Comparison of ENCODE assay signal across 23 cellular contexts in the genomic region with DNA sequence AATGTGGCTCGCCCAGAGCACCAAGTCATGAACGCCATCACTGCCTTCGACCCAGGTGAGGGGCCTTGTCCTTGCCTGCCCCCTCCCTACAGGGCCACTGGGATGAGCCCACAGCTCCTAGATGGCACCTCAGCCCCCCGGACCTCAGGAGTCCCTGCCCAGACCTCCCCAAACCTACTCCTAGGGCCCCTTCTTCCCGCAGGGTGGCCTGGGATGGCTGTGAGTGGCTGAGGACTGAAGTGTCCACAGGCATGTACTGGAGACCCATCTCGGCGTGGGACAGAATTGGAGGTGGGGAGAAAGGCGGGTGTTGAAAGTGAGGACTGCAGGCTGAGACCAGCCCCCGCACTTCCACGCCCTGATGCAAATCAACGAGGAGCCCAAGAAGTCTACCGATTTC. TPM values are rescaled to one million over a fixed set of nuclear protein-coding genes. Genes with fewer than 3 reads are reported as not detected.
DNase-seq lines count a peak whose midpoint lies in the region; ATAC-seq, FAIRE-seq and TF ChIP-seq lines count a peak whose summit lies in the region.
"Had no signal": no experiment of that assay in that cellular context is flagged by ENCODE, and none has a peak within 500 bp of the region (broad histone marks: within the 10 kb centered on the region; RNA-seq: fewer than 3 reads in every experiment).

No MANE protein-coding gene starts in this region.

- H3K79me2 ChIP-seq in K562 (ENCODE audit: control insufficient read depth, insufficient read depth, low read length), result peaks cover 22% of the 10 kb centered on the region

- H3K4me2 ChIP-seq in K562 (ENCODE audit: insufficient read depth, low read length), result peak overlapping the region; percentile 30; the same call in 1 of the 2 replicates
- H3K4me2 ChIP-seq in mesenchymal stem cell (ENCODE audit: low read length, poor library complexity, severe bottlenecking), result no peak overlapping the region

- CTCF ChIA-PET in activated CD8-positive, alpha-beta memory T cell treated with anti-CD3 and anti-CD28 coated beads, Interleukin-2, amount 10 ng/mL, durations not matched to agents 7 days and 5 days (lab: Charles Lee), result no interaction called here
- CTCF ChIA-PET in K562 (lab: Yijun Ruan, JAX; ENCODE audit: low intra/inter-chr PET ratio), result no interaction called here

- no peak overlapping the region for H3K18ac ChIP-seq in mesenchymal stem cell (ENCODE audit: low read depth in 1 of 2, low read length in 2 of 2)

- H3K4ac ChIP-seq in mesenchymal stem cell (ENCODE audit: low read depth in 1 of 2, low read length in 2 of 2), result no peak overlapping the region

- no peak overlapping the region for H3K14ac ChIP-seq in mesenchymal stem cell (ENCODE audit: low read length in 2 of 2)

- peak overlapping the region; percentile 14 for H4K91ac ChIP-seq in mesenchymal stem cell (ENCODE audit: low read length)

- H3K4me1 Mint-ChIP-seq in activated CD8-positive, alpha-beta memory T cell treated with anti-CD3 and anti-CD28 coated beads, Interleukin-2, amount 10 ng/mL, durations not matched to agents 7 days and 5 days, result peaks cover 15% of the 10 kb centered on the region

- H3K36me3 ChIP-seq in K562 (ENCODE audit: control insufficient read depth, insufficient read depth, low read length), result peaks cover 8% of the 10 kb centered on the region; the same call in 2 of the 3 replicates
- H3K36me3 ChIP-seq in mesenchymal stem cell (ENCODE audit: control insufficient read depth in 1 of 2, insufficient read depth in 2 of 2, low read depth in 1 of 2, low read length in 2 of 2), result peaks cover 0 to 7% of the 10 kb centered on the region in 2 experiments
- no peaks in the 10 kb centered on the region for H3K36me3 ChIP-seq in suprapubic skin

- peak overlapping the region; percentile 11 for H3K27ac Mint-ChIP-seq in activated CD8-positive, alpha-beta memory T cell treated with anti-CD3 and anti-CD28 coated beads, Interleukin-2, amount 10 ng/mL, durations not matched to agents 7 days and 5 days
- H3K27ac Mint-ChIP-seq: CD14-positive monocyte, IgD-negative memory B cell had no signal

- H2BK120ac ChIP-seq in mesenchymal stem cell (ENCODE audit: low read depth, low read length), result no peak overlapping the region

- TF ChIP-seq EP300 in K562 (IDR thresholded peaks at IDR 0.05; ENCODE audit: low read length), result no peak
- TF ChIP-seq EP300 in suprapubic skin (IDR thresholded peaks at IDR 0.05), result no peak

- H3K9me3 ChIP-seq in K562 (replicated peaks; ENCODE audit: control insufficient read depth, insufficient read depth, low read depth, low read length) (peaks cover 7% of the 10 kb centered on the region), mesenchymal stem cell (ENCODE audit: control insufficient read depth, low read length) (no peaks in the 10 kb centered on the region), suprapubic skin (no peaks in the 10 kb centered on the region)

- in situ Hi-C loops in K562 (cut with MboI), result no loop called here

- no peaks in the 10 kb centered on the region for H3K27me3 ChIP-seq in K562 (ENCODE audit: control insufficient read depth in 2 of 2, insufficient read depth in 2 of 2, low read length in 2 of 2)
- H3K27me3 ChIP-seq in mesenchymal stem cell (ENCODE audit: control insufficient read depth in 1 of 2, insufficient read depth in 1 of 2, low read length in 2 of 2), result no peaks in the 10 kb centered on the region
- H3K27me3 ChIP-seq in suprapubic skin, result no peaks in the 10 kb centered on the region

- peak overlapping the region; percentile 86 for H2AFZ ChIP-seq in K562 (ENCODE audit: low read depth, low read length)
- no peak overlapping the region for H2AFZ ChIP-seq in mesenchymal stem cell (ENCODE audit: low read depth, low read length)

- peaks cover 59% of the 10 kb centered on the region for H3K27me3 Mint-ChIP-seq in activated CD8-positive, alpha-beta memory T cell treated with anti-CD3 and anti-CD28 coated beads, Interleukin-2, amount 10 ng/mL, durations not matched to agents 7 days and 5 days

- H2BK12ac ChIP-seq in mesenchymal stem cell (ENCODE audit: low read length in 2 of 2), result no peak overlapping the region

- no peaks in the 10 kb centered on the region for H4K20me1 ChIP-seq in K562 (replicated peaks; ENCODE audit: control insufficient read depth, insufficient read depth, low read length)

- H2BK15ac ChIP-seq in mesenchymal stem cell (ENCODE audit: low read depth, poor library complexity, severe bottlenecking), result no peak overlapping the region

- no peak overlapping the region for H2BK5ac ChIP-seq in mesenchymal stem cell (ENCODE audit: low read depth, low read length, poor library complexity, severe bottlenecking)

- no peaks in the 10 kb centered on the region for H3K9me3 Mint-ChIP-seq in activated CD8-positive, alpha-beta memory T cell treated with anti-CD3 and anti-CD28 coated beads, Interleukin-2, amount 10 ng/mL, durations not matched to agents 7 days and 5 days (ENCODE audit: low read depth)
- H3K9me3 Mint-ChIP-seq: IgD-negative memory B cell had no signal

- peaks cover 3% of the 10 kb centered on the region for H3K36me3 Mint-ChIP-seq in activated CD8-positive, alpha-beta memory T cell treated with anti-CD3 and anti-CD28 coated beads, Interleukin-2, amount 10 ng/mL, durations not matched to agents 7 days and 5 days

- H3K9me1 ChIP-seq in K562 (ENCODE audit: control insufficient read depth, insufficient read depth, low read length), result peaks cover 4% of the 10 kb centered on the region

- H3K9ac ChIP-seq in K562 (ENCODE audit: insufficient read depth in 1 of 2, low read depth in 2 of 2, low read length in 2 of 2), result peak overlapping the region in 1 of 2 experiments; percentile 57; a peak in 1 of 4 replicates
- no peak overlapping the region for H3K9ac ChIP-seq in mesenchymal stem cell (ENCODE audit: low read length)

- peaks cover 6% of the 10 kb centered on the region for H3K79me1 ChIP-seq in mesenchymal stem cell (replicated peaks; ENCODE audit: low read length, poor library complexity, severe bottlenecking)

- intact Hi-C loops in K562 (cut with micrococcal nuclease), result no loop called here

- no peak overlapping the region for H2AK5ac ChIP-seq in mesenchymal stem cell (ENCODE audit: low read length, severe bottlenecking)

- no peak overlapping the region for H3K4me3 Mint-ChIP-seq in activated CD8-positive, alpha-beta memory T cell treated with anti-CD3 and anti-CD28 coated beads, Interleukin-2, amount 10 ng/mL, durations not matched to agents 7 days and 5 days

- DNase-seq in activated CD8-positive, alpha-beta memory T cell treated with anti-CD3 and anti-CD28 coated beads, Interleukin-2, amount 10 ng/mL, durations not matched to agents 7 days and 5 days, result no peak
- DNase-seq in activated CD8-positive, alpha-beta memory T cell treated with anti-CD3 and anti-CD28 coated beads for 24 hours, result no peak
- DNase-seq in K562 (ENCODE audit: extremely low read depth in 1 of 4, low spot score in 3 of 4), result peak in 2 of 4 experiments; percentile 16 to 41
- DNase-seq in mesenchymal stem cell, result no peak
- DNase-seq in suprapubic skin (ENCODE audit: low spot score in 2 of 2), result peak; percentile 63 to 74
- DNase-seq in hepatic stellate cell (ENCODE audit: low spot score), result no peak
- DNase-seq: AML-193, HFFc6, Kasumi-1, MM.1S, NCI-H146, NCI-H774, SIG-M5 had no signal

- H3K23ac ChIP-seq in mesenchymal stem cell (ENCODE audit: low read length in 2 of 2), result no peak overlapping the region

- no TSS peak for BruUV-seq in K562 (replicated peaks; lab: Mats Ljungman, UMichigan)

- no peak for ATAC-seq in activated CD8-positive, alpha-beta memory T cell treated with anti-CD3 and anti-CD28 coated beads, Interleukin-2, amount 10 ng/mL, durations not matched to agents 7 days and 5 days
- ATAC-seq in K562 (0 out of 3 replicates have a peak, but pooled peaks have one; percentile 2), HG03159 (IDR thresholded peaks at IDR 0.05; ENCODE audit: unreplicated experiment) (no peak), HG03139 (IDR thresholded peaks at IDR 0.05; ENCODE audit: unreplicated experiment) (no peak)

- no peak for TF ChIP-seq POLR2A in K562 (conservative IDR thresholded peaks at IDR 0.05)
- no peak for TF ChIP-seq POLR2A in suprapubic skin (IDR thresholded peaks at IDR 0.05)

- no peak overlapping the region for H3K4me3 ChIP-seq in K562
- no peak overlapping the region for H3K4me3 ChIP-seq in mesenchymal stem cell (ENCODE audit: insufficient read depth in 1 of 2, low read depth in 1 of 2, low read length in 2 of 2)
- no peak overlapping the region for H3K4me3 ChIP-seq in suprapubic skin

- POLR2A ChIA-PET in K562 (lab: Yijun Ruan, JAX), result interaction anchor here (0.5 kb wide), 1 partner anchor 350 kb away, joined by 3 read pairs; no protein-coding TSS in a partner anchor

- peak overlapping the region; percentile 12 for H4K8ac ChIP-seq in mesenchymal stem cell (ENCODE audit: low read length)

- TF ChIP-seq RAD21 in K562 (CRISPR knock-in tag; conservative IDR thresholded peaks at IDR 0.05 in 1 of 2, IDR thresholded peaks at IDR 0.05 in 1 of 2), result no peak

- H3K27ac ChIP-seq in K562 (ENCODE audit: extremely low read depth, low read depth, low read length) (no peak overlapping the region), mesenchymal stem cell (ENCODE audit: low read length, poor library complexity, severe bottlenecking) (no peak overlapping the region), suprapubic skin (no peak overlapping the region)
- H3K27ac ChIP-seq: 22Rv1 had no signal

- FAIRE-seq in K562 (lab: Jason Lieb, UNC), result no peak

- 35% methylated on average over 10 of the region's 12 CpGs for WGBS in K562 (ENCODE audit: insufficient coverage, low coverage, missing lambda C conversion rate)
- WGBS in mesenchymal stem cell, result 94% methylated on average over 6 of the region's 12 CpGs
- 80% methylated on average over 12 of the region's 12 CpGs for WGBS in suprapubic skin

- no peak for TF ChIP-seq CTCF in K562 (IDR thresholded peaks at IDR 0.05 in 2 of 3, conservative IDR thresholded peaks at IDR 0.05 in 1 of 3; ENCODE audit: insufficient read depth in 2 of 3, low read depth in 1 of 3, low read length in 3 of 3)
- TF ChIP-seq CTCF in suprapubic skin (IDR thresholded peaks at IDR 0.05), result no peak

- H3K4me1 ChIP-seq in K562 (replicated peaks in 1 of 2; ENCODE audit: control insufficient read depth in 2 of 2, insufficient read depth in 2 of 2, low read length in 2 of 2), result peaks cover 61 to 76% of the 10 kb centered on the region in 2 experiments
- H3K4me1 ChIP-seq in mesenchymal stem cell (ENCODE audit: control insufficient read depth, insufficient read depth, low read depth, low read length), result peaks cover 14% of the 10 kb centered on the region
- H3K4me1 ChIP-seq in suprapubic skin, result peaks cover 34% of the 10 kb centered on the region

RNA-seq across cellular contexts. Expression of a gene that starts 2.8 kb away (rescaled TPM):
- total RNA-seq in activated CD8-positive, alpha-beta memory T cell treated with anti-CD3 and anti-CD28 coated beads, Interleukin-2, amount 10 ng/mL, durations not matched to agents 7 days and 5 days, result 10 to 100 TPM; 14.7 to 39.0 TPM
- total RNA-seq in K562 (2011; cell fraction: chromatin; rRNA removed; ENCODE audit: low replicate concordance), result 58.9 and 87.5 TPM in 2 replicates
- 81.7 and 89.2 TPM in 2 replicates for total RNA-seq in K562 (2011; cell fraction: nucleolus; rRNA removed)
- 55.3 and 62.8 TPM in 2 replicates for total RNA-seq in K562 (2011; cell fraction: nucleoplasm; rRNA removed)
- 230 and 404 TPM in 2 replicates for total RNA-seq in K562 (2014; rRNA removed)
- total RNA-seq in K562 (2014; rRNA removed; fragmentation: Illumina TruSeq; extraction: Trizol), result 52.0 and 55.4 TPM in 2 replicates
- 80.2 and 81.1 TPM in 2 replicates for total RNA-seq in K562 (2015; rRNA removed; fragmentation: Illumina TruSeq; extraction: Trizol)
- total RNA-seq in K562 (2021), result 110 and 117 TPM in 2 replicates
- polyA plus RNA-seq in K562 (2011; rRNA removed), result 142 and 147 TPM in 2 replicates
- 201 and 540 TPM in 2 replicates for polyA plus RNA-seq in K562 (2011; cell fraction: cytosol; rRNA removed)
- polyA plus RNA-seq in K562 (2011; cell fraction: nucleus; rRNA removed), result 92.2 and 167 TPM in 2 replicates
- polyA plus RNA-seq in K562 (2012), result 130 and 170 TPM in 2 replicates
- 70.2 and 110 TPM in 2 replicates for polyA plus RNA-seq in K562 (2014; fragmentation: Illumina TruSeq; extraction: Trizol)
- polyA plus RNA-seq in K562 (2014; fragmentation: Nextera tagmentation; extraction: Ambion mirVana), result 10 to 100 TPM; 43.9 to 45.0 TPM
- polyA plus RNA-seq in K562 (2014; rRNA removed), result 223 and 254 TPM in 2 replicates
- polyA minus RNA-seq in K562 (2011; rRNA and poly(A)+ RNA removed), result 79.0 and 140 TPM in 2 replicates
- polyA minus RNA-seq in K562 (2011; cell fraction: cytosol; rRNA and poly(A)+ RNA removed), result 123 and 146 TPM in 2 replicates
- 50.9 and 51.2 TPM in 2 replicates for polyA minus RNA-seq in K562 (2011; cell fraction: nucleus; rRNA and poly(A)+ RNA removed)
- polyA plus RNA-seq in mesenchymal stem cell (2013, experiment 1 of 2), result 234 TPM
- polyA plus RNA-seq in mesenchymal stem cell (2013, experiment 2 of 2), result 237 TPM
- 100 to 1,000 TPM; 211 to 298 (median 220) TPM for total RNA-seq in suprapubic skin
- total RNA-seq: HT-29, OCI-LY7 had no signal

RNA-seq across cellular contexts. Expression of a gene that starts 51.0 kb away (rescaled TPM):
- total RNA-seq in activated CD8-positive, alpha-beta memory T cell treated with anti-CD3 and anti-CD28 coated beads, Interleukin-2, amount 10 ng/mL, durations not matched to agents 7 days and 5 days, result not detected
- total RNA-seq in K562 (2011; cell fraction: chromatin; rRNA removed; ENCODE audit: low replicate concordance), result not detected in 2 replicates
- not detected in 2 replicates for total RNA-seq in K562 (2011; cell fraction: nucleolus; rRNA removed)
- total RNA-seq in K562 (2011; cell fraction: nucleoplasm; rRNA removed), result not detected in 2 replicates
- total RNA-seq in K562 (2014; rRNA removed), result not detected in 2 replicates
- total RNA-seq in K562 (2014; rRNA removed; fragmentation: Illumina TruSeq; extraction: Trizol), result not detected in 2 replicates
- total RNA-seq in K562 (2015; rRNA removed; fragmentation: Illumina TruSeq; extraction: Trizol), result not detected in 2 replicates
- total RNA-seq in K562 (2021), result not detected in 2 replicates
- polyA plus RNA-seq in K562 (2011; rRNA removed), result not detected in 2 replicates
- not detected in 2 replicates for polyA plus RNA-seq in K562 (2011; cell fraction: cytosol; rRNA removed)
- polyA plus RNA-seq in K562 (2011; cell fraction: nucleus; rRNA removed), result not detected in 2 replicates
- polyA plus RNA-seq in K562 (2012), result not detected in 2 replicates
- polyA plus RNA-seq in K562 (2014; fragmentation: Illumina TruSeq; extraction: Trizol), result not detected in 2 replicates
- not detected for polyA plus RNA-seq in K562 (2014; fragmentation: Nextera tagmentation; extraction: Ambion mirVana)
- polyA plus RNA-seq in K562 (2014; rRNA removed), result not detected in 2 replicates
- polyA minus RNA-seq in K562 (2011; rRNA and poly(A)+ RNA removed), result not detected in 2 replicates
- polyA minus RNA-seq in K562 (2011; cell fraction: cytosol; rRNA and poly(A)+ RNA removed), result not detected in 2 replicates
- polyA minus RNA-seq in K562 (2011; cell fraction: nucleus; rRNA and poly(A)+ RNA removed), result not detected in 2 replicates
- not detected for polyA plus RNA-seq in mesenchymal stem cell (2013, experiment 1 of 2)
- not detected for polyA plus RNA-seq in mesenchymal stem cell (2013, experiment 2 of 2)
- 10 to 100 TPM; 17.5 to 72.2 (median 36.4) TPM for total RNA-seq in suprapubic skin
- total RNA-seq: H7, HFFc6, HT-29, NCI-H460, OCI-LY7, RPMI7951 had no signal
- polyA plus RNA-seq: CD14-positive monocyte, IgD-negative memory B cell had no signal

Comparison
In these comparisons a context has a peak if more than half of its experiments do, and no peak if none do; other contexts are left out.
1. DNase-seq: peak in suprapubic skin (2 of 2); none in activated CD8-positive, alpha-beta memory T cell treated with anti-CD3 and anti-CD28 coated beads, Interleukin-2, amount 10 ng/mL, durations not matched to agents 7 days and 5 days (single experiment), activated CD8-positive, alpha-beta memory T cell treated with anti-CD3 and anti-CD28 coated beads for 24 hours (single experiment), mesenchymal stem cell (single experiment) and hepatic stellate cell (single experiment).
2. RNA of a gene that starts 51.0 kb away (total RNA-seq): 17.5 to 72.2 TPM in suprapubic skin; not detected in activated CD8-positive, alpha-beta memory T cell treated with anti-CD3 and anti-CD28 coated beads, Interleukin-2, amount 10 ng/mL, durations not matched to agents 7 days and 5 days and not detected in K562; every median in the first group is over 10 times any median in the second.